In the genomic region with DNA sequence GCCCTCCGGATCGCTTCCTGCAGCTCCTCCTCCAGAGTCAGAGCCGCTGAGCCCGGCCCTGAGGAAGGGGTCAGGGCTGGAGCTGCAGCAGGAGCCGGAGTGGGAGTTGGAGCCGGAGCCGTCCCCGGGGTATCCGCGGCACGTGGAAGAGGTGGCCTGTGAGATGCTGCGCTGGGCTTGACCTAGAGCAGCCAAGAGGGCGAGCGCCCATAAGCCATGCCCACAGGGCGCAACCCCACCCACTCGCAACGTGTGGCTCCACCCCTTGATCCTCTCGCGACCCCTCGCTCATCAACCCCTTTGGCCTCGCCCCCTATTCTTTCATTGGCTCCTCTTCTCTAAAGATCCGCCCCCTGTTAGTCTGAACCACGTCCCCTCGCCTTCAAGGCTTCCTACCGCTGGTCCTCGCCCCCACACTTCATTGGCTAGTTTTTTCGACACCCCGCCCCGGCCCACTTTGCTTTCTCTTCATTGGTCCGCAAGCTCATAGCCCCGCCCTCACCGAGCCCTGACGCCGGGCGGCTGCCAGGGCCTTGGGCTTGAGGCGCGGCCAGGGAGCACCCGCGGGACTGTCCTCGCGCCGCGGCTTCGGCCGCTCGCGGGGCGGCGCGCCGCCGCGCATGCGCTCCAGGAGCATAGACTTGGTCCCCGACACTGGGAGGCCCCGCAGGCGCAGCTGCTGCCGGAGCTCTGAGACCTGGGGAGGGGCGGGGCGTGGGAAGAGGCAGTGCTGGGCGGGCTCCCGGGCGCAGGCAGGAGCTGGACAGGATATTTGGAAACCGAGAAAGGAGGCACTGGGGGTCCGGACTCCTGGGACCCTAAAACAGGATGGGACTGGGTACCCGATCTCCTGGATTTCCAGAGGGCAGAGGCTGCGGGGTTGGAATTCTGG, we compare ENCODE assay signal across 8 cellular contexts. TPM values are rescaled to one million over a fixed set of nuclear protein-coding genes. Genes with fewer than 3 reads are reported as not detected.
DNase-seq lines count a peak whose midpoint lies in the region; ATAC-seq, FAIRE-seq and TF ChIP-seq lines count a peak whose summit lies in the region.

No MANE protein-coding gene starts in this region.

- 0 to 1% (median 0%) methylated on average over 62 to 67 of the region's 67 CpGs for WGBS in small intestine, 3 donors

- no peaks in the 10 kb centered on the region for H3K79me2 ChIP-seq in ACC112 (ENCODE audit: control insufficient read depth, insufficient read depth, low read length, unreplicated experiment)

- H3K27ac ChIP-seq in ACC112 (ENCODE audit: low read depth, low read length): no peak overlapping the region
- peak overlapping the region; percentile 81 for H3K27ac ChIP-seq in WERI-Rb-1
- H3K27ac ChIP-seq in small intestine (ENCODE audit: low read depth in 1 of 2, low read length in 1 of 2): peak overlapping the region; percentile 81 to 86

- TF ChIP-seq CTCF in WERI-Rb-1 (IDR thresholded peaks at IDR 0.05; ENCODE audit: low read depth, low read length) (no peak), bronchial epithelial cell (IDR thresholded peaks at IDR 0.05; ENCODE audit: insufficient read depth, low read length, severe bottlenecking) (no peak)

- no peaks in the 10 kb centered on the region for H3K36me3 ChIP-seq in ACC112 (ENCODE audit: insufficient read depth, low read length)
- no peaks in the 10 kb centered on the region for H3K36me3 ChIP-seq in WERI-Rb-1
- H3K36me3 ChIP-seq in bronchial epithelial cell (ENCODE audit: control insufficient read depth, insufficient read depth, low read length): no peaks in the 10 kb centered on the region
- H3K36me3 ChIP-seq in small intestine (ENCODE audit: control insufficient read depth in 2 of 2, insufficient read depth in 2 of 2, low read length in 2 of 2): no peaks in the 10 kb centered on the region

- FAIRE-seq in bronchial epithelial cell (lab: Jason Lieb, UNC): no peak
- no peak for FAIRE-seq in small intestine (lab: Jason Lieb, UNC)

- H3K4me3 ChIP-seq in ACC112 (ENCODE audit: low read depth, low read length) (peak overlapping the region; percentile 80), WERI-Rb-1 (ENCODE audit: low read depth, low read length) (peak overlapping the region; percentile 70), bronchial epithelial cell (ENCODE audit: low read depth, low read length) (peak overlapping the region; percentile 56), small intestine (ENCODE audit: low read depth in 1 of 2, low read length in 2 of 2) (peak overlapping the region; percentile 60 to 72)

- H3K9me3 ChIP-seq in WERI-Rb-1 (ENCODE audit: severe bottlenecking) (no peaks in the 10 kb centered on the region), small intestine (ENCODE audit: control insufficient read depth, low read depth) (no peaks in the 10 kb centered on the region)

- DNase-seq in NCI-H2196 (lab: John Stamatoyannopoulos, UW; ENCODE audit: unreplicated experiment) (peak; percentile 99), WERI-Rb-1 (peak; percentile 99), bronchial epithelial cell (ENCODE audit: low read depth) (peak; percentile 97), iPS-NIHi7 (ENCODE audit: extremely low spot score) (peak; percentile 99), small intestine (peak; percentile 100)

- ATAC-seq in GM18868 (IDR thresholded peaks at IDR 0.05; ENCODE audit: unreplicated experiment): peak; percentile 84
- ATAC-seq in HG03103 (IDR thresholded peaks at IDR 0.05; ENCODE audit: low read depth, unreplicated experiment): peak; percentile 84

- no peak overlapping the region for H2AFZ ChIP-seq in ACC112 (ENCODE audit: low read length, unreplicated experiment)

- peaks cover 15% of the 10 kb centered on the region for H3K4me1 ChIP-seq in ACC112 (ENCODE audit: control insufficient read depth, insufficient read depth, low read length, unreplicated experiment)
- peaks cover 0 to 16% of the 10 kb centered on the region in 2 donors for H3K4me1 ChIP-seq in small intestine (ENCODE audit: control insufficient read depth in 2 of 2, insufficient read depth in 1 of 2, low read depth in 1 of 2, low read length in 1 of 2)

- no peaks in the 10 kb centered on the region for H3K27me3 ChIP-seq in ACC112 (ENCODE audit: insufficient read depth, low read length)
- no peaks in the 10 kb centered on the region for H3K27me3 ChIP-seq in WERI-Rb-1 (ENCODE audit: insufficient read depth, low read depth, severe bottlenecking)
- no peaks in the 10 kb centered on the region for H3K27me3 ChIP-seq in bronchial epithelial cell (ENCODE audit: control insufficient read depth, insufficient read depth, low read length)
- H3K27me3 ChIP-seq in small intestine (ENCODE audit: control insufficient read depth in 2 of 2, insufficient read depth in 2 of 2, low read length in 2 of 2): no peaks in the 10 kb centered on the region

RNA-seq across cellular contexts. Expression of gene MAMSTR, which starts 5.4 kb away (rescaled TPM):
- 0.13 and 0.26 TPM in 2 replicates for total RNA-seq in bronchial epithelial cell
- 1 to 10 TPM in 1 of 3 donors, under 1 TPM in 1, not detected in 1; 0.89 to 1.1 TPM for polyA plus RNA-seq in small intestine

RNA-seq across cellular contexts. Expression of gene FUT2, which starts 18.3 kb away (rescaled TPM):
- total RNA-seq in bronchial epithelial cell: 7.9 and 39.4 TPM in 2 replicates
- 100 to 1,000 TPM in 2 of 3 donors, 10 to 100 TPM in 1; 64.8 to 201 (median 127) TPM for polyA plus RNA-seq in small intestine

RNA-seq across cellular contexts. Expression of gene RASIP1, which starts 26.3 kb away (rescaled TPM):
- total RNA-seq in bronchial epithelial cell: 2.4 and 2.9 TPM in 2 replicates
- polyA plus RNA-seq in small intestine: 10 to 100 TPM in 1 of 3 donors, 1 to 10 TPM in 2; 1.3 to 13.5 (median 3.8) TPM

RNA-seq across cellular contexts. Expression of gene IZUMO1, which starts 32.6 kb away (rescaled TPM):
- total RNA-seq in bronchial epithelial cell: 0.26 and 2.3 TPM in 2 replicates
- polyA plus RNA-seq in small intestine: under 1 TPM in 1 of 3 donors, not detected in 2; 0.45 TPM

RNA-seq across cellular contexts. Expression of gene FUT1, which starts 38.3 kb away (rescaled TPM):
- total RNA-seq in bronchial epithelial cell: 12.1 and 16.9 TPM in 2 replicates
- polyA plus RNA-seq in small intestine: 1 to 10 TPM in 1 of 3 donors, under 1 TPM in 2; 0.22 to 7.8 (median 0.81) TPM
